Comparison of ENCODE assay signal across 16 cellular contexts in genomic region chr1:82284213-82284612, GRCh38.
"Had no signal": no experiment of that assay in that cellular context is flagged by ENCODE, and none has a peak within 500 bp of the region (broad histone marks: within the 10 kb centered on the region; RNA-seq: fewer than 3 reads in every experiment).

No MANE protein-coding gene starts in this region.

- H3K4me3 ChIP-seq: skin epidermis, transverse colon had no signal

- DNase-seq: activated naive CD4-positive, alpha-beta T cell treated with Interleukin-2 at 50 U/mL for 16 hours; activated T-cell treated with anti-CD3 and anti-CD28 coated beads for 4 hours; aorta; endodermal cell; erythroblast; head of caudate nucleus; nucleus accumbens; posterior cingulate gyrus; stimulated activated CD4-positive, alpha-beta T cell treated with anti-CD3 and anti-CD28 coated beads, Interleukin-4, amount 100 ng/mL, for 4 hours; stimulated activated CD8-positive, alpha-beta memory T cell treated with anti-CD3 and anti-CD28 coated beads, Interleukin-4, amount 100 ng/mL, for 48 hours; stimulated activated naive CD4-positive, alpha-beta T cell treated with Interleukin-2 at 50 U/mL for 16 hours; substantia nigra; transverse colon had no signal

- H3K27me3 ChIP-seq: transverse colon had no signal

- H3K4me1 ChIP-seq: transverse colon had no signal

- H3K27ac Mint-ChIP-seq: endodermal cell, nephron had no signal

- H3K4me1 Mint-ChIP-seq: endodermal cell, nephron had no signal

- H3K36me3 ChIP-seq: transverse colon had no signal

- H3K27ac ChIP-seq: skin epidermis, transverse colon had no signal

- H3K4me3 Mint-ChIP-seq: endodermal cell, nephron had no signal

- ATAC-seq: activated CD4-positive, CD25-positive, alpha-beta regulatory T cell treated with anti-CD3 and anti-CD28 coated beads, Interleukin-2, amount 50 U/mL, for 24 hours had no signal

- H3K9me3 ChIP-seq: transverse colon had no signal
